Comparison of ENCODE assay signal across 14 cellular contexts in the genomic region with DNA sequence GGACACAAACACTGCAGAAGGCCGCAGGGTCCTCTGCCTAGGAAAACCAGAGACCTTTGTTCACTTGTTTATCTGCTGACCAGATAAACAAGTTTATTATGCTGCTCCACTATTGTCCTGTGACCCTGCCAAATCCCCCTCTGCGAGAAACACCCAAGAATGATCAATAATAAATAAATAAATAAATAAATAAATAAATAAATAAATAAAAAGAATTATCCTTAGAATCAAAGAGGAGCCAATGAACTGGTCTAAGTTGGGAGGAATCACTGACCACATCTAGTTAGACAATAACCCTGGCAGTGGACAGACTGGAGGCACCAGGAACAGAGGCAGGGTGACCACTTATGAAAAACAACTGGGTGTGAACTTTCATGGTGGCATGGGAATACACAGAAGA. TPM values are rescaled to one million over a fixed set of nuclear protein-coding genes. Genes with fewer than 3 reads are reported as not detected.
DNase-seq lines count a peak whose midpoint lies in the region; ATAC-seq and TF ChIP-seq lines count a peak whose summit lies in the region.
"Not testable (repeated sequence)": the region's sequence is repeated elsewhere in the genome, so short reads cannot be mapped to it uniquely, and the experiment has no call there.
"Had no signal": no experiment of that assay in that cellular context is flagged by ENCODE, and none has a peak within 500 bp of the region (broad histone marks: within the 10 kb centered on the region; RNA-seq: fewer than 3 reads in every experiment).

No MANE protein-coding gene starts in this region.

- not testable (repeated sequence) for BruUV-seq in MCF 10A (replicated peaks; lab: Mats Ljungman, UMichigan)

- H3K4me1 Mint-ChIP-seq in CD4-positive, alpha-beta memory T cell; activated T-helper 17 cell treated with anti-CD3 and anti-CD28 coated beads, Interleukin-2, amount 50 U/mL, for 72 hours; MCF 10A (ENCODE audit: insufficient read depth, unreplicated experiment): not testable (repeated sequence)
- H3K4me1 Mint-ChIP-seq in activated CD8-positive, alpha-beta memory T cell treated with anti-CD3 and anti-CD28 coated beads, Interleukin-2, amount 10 ng/mL, durations not matched to agents 7 days and 5 days = peaks cover 19% of the 10 kb centered on the region
- H3K4me1 Mint-ChIP-seq in immature natural killer cell = peaks cover 22 to 45% of the 10 kb centered on the region in 2 donors
- H3K4me1 Mint-ChIP-seq in stimulated activated effector memory CD8-positive, alpha-beta T cell treated with anti-CD3 and anti-CD28 coated beads, Interleukin-12 subunit alpha, Interleukin-12 subunit beta, amount 100 ng/mL, for 72 hours = peaks cover 14% of the 10 kb centered on the region

- DNase-seq in CD4-positive, alpha-beta memory T cell; activated CD8-positive, alpha-beta memory T cell treated with anti-CD3 and anti-CD28 coated beads, Interleukin-2, amount 10 ng/mL, durations not matched to agents 7 days and 5 days; MCF 10A (ENCODE audit: unreplicated experiment); immature natural killer cell; stimulated activated effector memory CD8-positive, alpha-beta T cell treated with anti-CD3 and anti-CD28 coated beads, Interleukin-12 subunit alpha, Interleukin-12 subunit beta, amount 100 ng/mL, for 72 hours (ENCODE audit: low spot score in 2 of 2): not testable (repeated sequence)

- peak overlapping the region in 5 of 7 donors; percentile 34 to 88 (median 67) for H3K27ac Mint-ChIP-seq in CD4-positive, alpha-beta memory T cell
- peak overlapping the region; percentile 40 for H3K27ac Mint-ChIP-seq in activated CD8-positive, alpha-beta memory T cell treated with anti-CD3 and anti-CD28 coated beads, Interleukin-2, amount 10 ng/mL, durations not matched to agents 7 days and 5 days
- peak overlapping the region; percentile 0 for H3K27ac Mint-ChIP-seq in activated T-helper 17 cell treated with anti-CD3 and anti-CD28 coated beads, Interleukin-2, amount 50 U/mL, for 72 hours
- H3K27ac Mint-ChIP-seq in MCF 10A (ENCODE audit: low read depth, unreplicated experiment) (peak overlapping the region; percentile 39), immature natural killer cell (peak overlapping the region in 4 of 6 donors; percentile 2 to 45 (median 26))
- H3K27ac Mint-ChIP-seq in stimulated activated effector memory CD8-positive, alpha-beta T cell treated with anti-CD3 and anti-CD28 coated beads, Interleukin-12 subunit alpha, Interleukin-12 subunit beta, amount 100 ng/mL, for 72 hours = peak overlapping the region; percentile 74

- H3K36me3 ChIP-seq in CD4-positive, alpha-beta memory T cell (ENCODE audit: insufficient read depth, low read length) = peaks cover 66% of the 10 kb centered on the region
- peaks cover 0 to 77% of the 10 kb centered on the region in 2 experiments; a peak in 2 of 3 replicates for H3K36me3 ChIP-seq in HEK293 (ENCODE audit: control insufficient read depth in 2 of 2, insufficient read depth in 1 of 2, low read length in 2 of 2)

- H3K9me3 ChIP-seq in CD4-positive, alpha-beta memory T cell (ENCODE audit: control insufficient read depth in 1 of 2, low read length in 2 of 2); HEK293 (ENCODE audit: control insufficient read depth, insufficient read depth, low read depth, low read length): not testable (repeated sequence)

- POLR2A ChIA-PET in CD4-positive, alpha-beta memory T cell (lab: Charles Lee; ENCODE audit: partially characterized antibody); HEK293 (lab: Yijun Ruan, JAX); MCF 10A (lab: Yijun Ruan, JAX): not testable (repeated sequence)

- CTCF ChIA-PET in CD4-positive, alpha-beta memory T cell (lab: Charles Lee; ENCODE audit: partially characterized antibody); activated CD8-positive, alpha-beta memory T cell treated with anti-CD3 and anti-CD28 coated beads, Interleukin-2, amount 10 ng/mL, durations not matched to agents 7 days and 5 days (lab: Charles Lee): not testable (repeated sequence)
- CTCF ChIA-PET in HEK293 (lab: Yijun Ruan, JAX) = interaction anchor here (0.7 kb wide), 1 partner anchor 111 kb away, joined by 3 read pairs; no protein-coding TSS in a partner anchor
- CTCF ChIA-PET in MCF 10A (lab: Yijun Ruan, JAX) = interaction anchor here (0.6 kb wide), 1 partner anchor 100 kb away, joined by 4 read pairs; no protein-coding TSS in a partner anchor

- H3K27ac ChIP-seq in CD4-positive, alpha-beta memory T cell (ENCODE audit: low read depth, low read length); HEK293 (ENCODE audit: extremely low read depth, low read depth, low read length): not testable (repeated sequence)

- not testable (repeated sequence) for ATAC-seq in activated CD8-positive, alpha-beta memory T cell treated with anti-CD3 and anti-CD28 coated beads, Interleukin-2, amount 10 ng/mL, durations not matched to agents 7 days and 5 days; activated T-helper 17 cell treated with anti-CD3 and anti-CD28 coated beads, Interleukin-2, amount 50 U/mL, for 72 hours (replicated peaks); stimulated activated effector memory CD8-positive, alpha-beta T cell treated with anti-CD3 and anti-CD28 coated beads, Interleukin-12 subunit alpha, Interleukin-12 subunit beta, amount 100 ng/mL, for 72 hours

- not testable (repeated sequence) for H3K27me3 ChIP-seq in CD4-positive, alpha-beta memory T cell (ENCODE audit: insufficient read depth, low read length)

- not testable (repeated sequence) for H3K27me3 Mint-ChIP-seq in CD4-positive, alpha-beta memory T cell; activated CD8-positive, alpha-beta memory T cell treated with anti-CD3 and anti-CD28 coated beads, Interleukin-2, amount 10 ng/mL, durations not matched to agents 7 days and 5 days; activated T-helper 17 cell treated with anti-CD3 and anti-CD28 coated beads, Interleukin-2, amount 50 U/mL, for 72 hours; MCF 10A (ENCODE audit: insufficient read depth, unreplicated experiment); immature natural killer cell (ENCODE audit: low read depth in 3 of 3)

- H3K36me3 Mint-ChIP-seq in CD4-positive, alpha-beta memory T cell = peaks cover 60 to 77% of the 10 kb centered on the region in 2 donors
- peaks cover 68% of the 10 kb centered on the region for H3K36me3 Mint-ChIP-seq in activated CD8-positive, alpha-beta memory T cell treated with anti-CD3 and anti-CD28 coated beads, Interleukin-2, amount 10 ng/mL, durations not matched to agents 7 days and 5 days
- H3K36me3 Mint-ChIP-seq in activated T-helper 17 cell treated with anti-CD3 and anti-CD28 coated beads, Interleukin-2, amount 50 U/mL, for 72 hours (ENCODE audit: low read depth) = peaks cover 98% of the 10 kb centered on the region
- peaks cover 99% of the 10 kb centered on the region for H3K36me3 Mint-ChIP-seq in MCF 10A (ENCODE audit: insufficient read depth, unreplicated experiment)
- peaks cover 36 to 69% (median 50%) of the 10 kb centered on the region in 3 donors for H3K36me3 Mint-ChIP-seq in immature natural killer cell
- H3K36me3 Mint-ChIP-seq in stimulated activated effector memory CD8-positive, alpha-beta T cell treated with anti-CD3 and anti-CD28 coated beads, Interleukin-12 subunit alpha, Interleukin-12 subunit beta, amount 100 ng/mL, for 72 hours = peaks cover 99% of the 10 kb centered on the region

- TF ChIP-seq CTCF in HEK293 (tag by site-specific recombination; IDR thresholded peaks at IDR 0.05); MCF 10A (IDR thresholded peaks at IDR 0.05; ENCODE audit: unreplicated experiment): not testable (repeated sequence)

- H3K4me3 Mint-ChIP-seq in CD4-positive, alpha-beta memory T cell; activated CD8-positive, alpha-beta memory T cell treated with anti-CD3 and anti-CD28 coated beads, Interleukin-2, amount 10 ng/mL, durations not matched to agents 7 days and 5 days; activated T-helper 17 cell treated with anti-CD3 and anti-CD28 coated beads, Interleukin-2, amount 50 U/mL, for 72 hours; MCF 10A (ENCODE audit: unreplicated experiment); immature natural killer cell; stimulated activated effector memory CD8-positive, alpha-beta T cell treated with anti-CD3 and anti-CD28 coated beads, Interleukin-12 subunit alpha, Interleukin-12 subunit beta, amount 100 ng/mL, for 72 hours: not testable (repeated sequence)

- not testable (repeated sequence) for H3K4me3 ChIP-seq in CD4-positive, alpha-beta memory T cell (ENCODE audit: low read length in 2 of 2); HEK293 (ENCODE audit: low read depth, low read length)

- intact Hi-C loops in CD4-positive, alpha-beta memory T cell (cut with micrococcal nuclease); MCF 10A (cut with micrococcal nuclease): not testable (repeated sequence)

- H3K9me3 Mint-ChIP-seq in CD4-positive, alpha-beta memory T cell; activated CD8-positive, alpha-beta memory T cell treated with anti-CD3 and anti-CD28 coated beads, Interleukin-2, amount 10 ng/mL, durations not matched to agents 7 days and 5 days (ENCODE audit: low read depth); activated T-helper 17 cell treated with anti-CD3 and anti-CD28 coated beads, Interleukin-2, amount 50 U/mL, for 72 hours; MCF 10A (ENCODE audit: unreplicated experiment); immature natural killer cell; stimulated activated effector memory CD8-positive, alpha-beta T cell treated with anti-CD3 and anti-CD28 coated beads, Interleukin-12 subunit alpha, Interleukin-12 subunit beta, amount 100 ng/mL, for 72 hours: not testable (repeated sequence)

- H3K4me1 ChIP-seq in CD4-positive, alpha-beta memory T cell (ENCODE audit: insufficient read depth, low read length); HEK293 (ENCODE audit: control insufficient read depth, insufficient read depth, low read length): not testable (repeated sequence)

RNA-seq across cellular contexts. Expression of gene ISCA1, which starts 30.6 kb away (rescaled TPM):
- 10 to 100 TPM; 34.6 to 37.2 TPM for total RNA-seq in CD4-positive, alpha-beta memory T cell
- polyA plus RNA-seq in CD4-positive, alpha-beta memory T cell = 10 to 100 TPM; 52.1 to 83.6 TPM
- 10 to 100 TPM; 16.3 to 20.0 TPM for total RNA-seq in activated CD8-positive, alpha-beta memory T cell treated with anti-CD3 and anti-CD28 coated beads, Interleukin-2, amount 10 ng/mL, durations not matched to agents 7 days and 5 days
- total RNA-seq in activated T-helper 17 cell treated with anti-CD3 and anti-CD28 coated beads, Interleukin-2, amount 50 U/mL, for 72 hours = 10 to 100 TPM; 33.2 to 34.6 TPM
- total RNA-seq in MCF 10A (2022) = 24.7 and 31.1 TPM in 2 replicates
- 10 to 100 TPM; 50.8 to 95.3 (median 74.9) TPM for polyA plus RNA-seq in immature natural killer cell

RNA-seq across cellular contexts. Expression of gene TUT7, which starts 41.3 kb away (rescaled TPM):
- 10 to 100 TPM; 60.2 to 64.1 TPM for total RNA-seq in CD4-positive, alpha-beta memory T cell
- polyA plus RNA-seq in CD4-positive, alpha-beta memory T cell = 10 to 100 TPM in 1 of 2 donors, 1 to 10 TPM in 1; 9.5 to 30.4 TPM
- total RNA-seq in activated CD8-positive, alpha-beta memory T cell treated with anti-CD3 and anti-CD28 coated beads, Interleukin-2, amount 10 ng/mL, durations not matched to agents 7 days and 5 days = 10 to 100 TPM; 44.9 to 46.7 TPM
- total RNA-seq in activated T-helper 17 cell treated with anti-CD3 and anti-CD28 coated beads, Interleukin-2, amount 50 U/mL, for 72 hours = 10 to 100 TPM; 42.7 to 79.0 TPM
- total RNA-seq in MCF 10A (2022) = 35.9 and 37.4 TPM in 2 replicates
- 10 to 100 TPM; 16.1 to 34.4 (median 18.0) TPM for polyA plus RNA-seq in immature natural killer cell

RNA-seq across cellular contexts. Expression of gene C9orf153, which starts 53.5 kb away (rescaled TPM):
- total RNA-seq in CD4-positive, alpha-beta memory T cell = under 1 TPM; 0.55 to 0.87 TPM
- not detected for polyA plus RNA-seq in CD4-positive, alpha-beta memory T cell
- under 1 TPM in 1 of 2 experiments, not detected in 1; 0.38 TPM for total RNA-seq in activated CD8-positive, alpha-beta memory T cell treated with anti-CD3 and anti-CD28 coated beads, Interleukin-2, amount 10 ng/mL, durations not matched to agents 7 days and 5 days
- total RNA-seq in activated T-helper 17 cell treated with anti-CD3 and anti-CD28 coated beads, Interleukin-2, amount 50 U/mL, for 72 hours = 1 to 10 TPM in 1 of 2 donors, under 1 TPM in 1; 0.26 to 1.0 TPM
- total RNA-seq in MCF 10A (2022) = 0.19 TPM in 1 of 2 replicates, not detected in the other
- polyA plus RNA-seq in immature natural killer cell = not detected
- total RNA-seq: Calu3, Daoy, GM23338, H4, HFFc6 had no signal
- polyA plus RNA-seq: BJ; CD8-positive, alpha-beta memory T cell had no signal

Comparison
In these comparisons a context has a peak if more than half of its experiments do, and no peak if none do; other contexts are left out.
1. H3K27ac Mint-ChIP-seq: peak in every context shown above with its lines; median percentile 74 in stimulated activated effector memory CD8-positive, alpha-beta T cell treated with anti-CD3 and anti-CD28 coated beads, Interleukin-12 subunit alpha, Interleukin-12 subunit beta, amount 100 ng/mL, for 72 hours; 67 in CD4-positive, alpha-beta memory T cell; 40 in activated CD8-positive, alpha-beta memory T cell treated with anti-CD3 and anti-CD28 coated beads, Interleukin-2, amount 10 ng/mL, durations not matched to agents 7 days and 5 days; 39 in MCF 10A; 26 in immature natural killer cell; 0 in activated T-helper 17 cell treated with anti-CD3 and anti-CD28 coated beads, Interleukin-2, amount 50 U/mL, for 72 hours.